ENCODE assay signal across 9 cellular contexts in the genomic region with DNA sequence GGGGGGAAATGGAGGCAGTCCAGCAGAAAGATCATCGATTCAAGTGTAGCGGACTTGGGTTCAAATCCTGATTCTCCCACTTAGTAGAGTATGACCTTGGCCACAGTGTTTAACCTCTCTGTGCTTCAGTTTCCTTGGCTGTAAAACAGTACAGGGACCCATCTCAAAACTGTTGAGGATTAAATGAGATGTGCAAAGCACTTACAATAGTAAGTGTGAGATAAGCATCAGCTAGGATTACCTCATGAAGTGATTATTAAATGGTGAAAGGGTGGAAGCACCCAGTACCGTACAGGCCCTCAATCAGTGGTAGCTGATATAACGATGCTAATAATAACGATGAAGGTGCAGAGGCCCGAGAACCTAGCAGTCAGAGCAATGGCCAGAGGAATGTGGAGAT. TPM values are rescaled to one million over a fixed set of nuclear protein-coding genes. Genes with fewer than 3 reads are reported as not detected.
A peak's percentile ranks its signal among the peaks of the same experiment; 100 is the strongest.
DNase-seq lines count a peak whose midpoint lies in the region; ATAC-seq and TF ChIP-seq lines count a peak whose summit lies in the region.
"Had no signal": no experiment of that assay in that cellular context is flagged by ENCODE, and none has a peak within 500 bp of the region (broad histone marks: within the 10 kb centered on the region; RNA-seq: fewer than 3 reads in every experiment).

No MANE protein-coding gene starts in this region.

- peak; percentile 5 for ATAC-seq in CD8-positive, alpha-beta T cell
- peak; percentile 2 for ATAC-seq in HG02840 (IDR thresholded peaks at IDR 0.05; ENCODE audit: low FRiP score, unreplicated experiment)

- no peak for TF ChIP-seq CTCF in CD8-positive, alpha-beta T cell (IDR thresholded peaks at IDR 0.05)

- peak overlapping the region; percentile 67 for H3K4me3 Mint-ChIP-seq in CD8-positive, alpha-beta T cell
- H3K4me3 Mint-ChIP-seq in activated T-helper 2 cell treated with anti-CD3 and anti-CD28 coated beads, Interferon-gamma antibody, Interleukin-2, Interleukin-4, amounts not matched to agents 10 μg/mL and 5 μg/mL and 100 μg/mL, durations not matched to agents 14 hours and 24 hours and 36 hours (ENCODE audit: low read depth): peak overlapping the region; percentile 54

- H3K36me3 Mint-ChIP-seq in CD8-positive, alpha-beta T cell: no peaks in the 10 kb centered on the region
- peaks cover 5% of the 10 kb centered on the region for H3K36me3 Mint-ChIP-seq in activated T-helper 2 cell treated with anti-CD3 and anti-CD28 coated beads, Interferon-gamma antibody, Interleukin-2, Interleukin-4, amounts not matched to agents 10 μg/mL and 5 μg/mL and 100 μg/mL, durations not matched to agents 14 hours and 24 hours and 36 hours (ENCODE audit: low read depth)

- H3K4me3 ChIP-seq in CD8-positive, alpha-beta T cell (ENCODE audit: low read depth, low read length): peak overlapping the region; percentile 13
- H3K4me3 ChIP-seq in muscle layer of duodenum (ENCODE audit: low read depth in 1 of 2, low read length in 2 of 2): peak overlapping the region in 1 of 2 donors; percentile 16
- H3K4me3 ChIP-seq: cardiac muscle cell had no signal

- H3K9me3 ChIP-seq in CD8-positive, alpha-beta T cell (ENCODE audit: low read length): no peaks in the 10 kb centered on the region
- H3K9me3 ChIP-seq in muscle layer of duodenum (ENCODE audit: control insufficient read depth in 1 of 2, low read length in 2 of 2): no peaks in the 10 kb centered on the region

- H3K36me3 ChIP-seq in CD8-positive, alpha-beta T cell (ENCODE audit: insufficient read depth, low read length): no peaks in the 10 kb centered on the region
- H3K36me3 ChIP-seq in muscle layer of duodenum (ENCODE audit: control insufficient read depth in 1 of 2, insufficient read depth in 2 of 2, low read length in 2 of 2): peaks cover 0 to 10% of the 10 kb centered on the region in 2 donors
- H3K36me3 ChIP-seq: cardiac muscle cell had no signal

- H3K27ac ChIP-seq in CD8-positive, alpha-beta T cell (ENCODE audit: low read depth, low read length): peak overlapping the region; percentile 98
- peak overlapping the region; percentile 83 for H3K27ac ChIP-seq in muscle layer of duodenum (ENCODE audit: low read length)
- H3K27ac ChIP-seq: cardiac muscle cell had no signal

- CTCF ChIA-PET in CD8-positive, alpha-beta T cell (lab: Charles Lee): interaction anchor here (0.6 to 15.4 kb wide), 18 partner anchors 8 to 1190 kb away, joined by 3 to 278 read pairs (median 8); partner anchors contain the start of genes NCBP2L and TSC22D3

- POLR2A ChIA-PET in CD8-positive, alpha-beta T cell (lab: Charles Lee): interaction anchor here (0.7 to 9.5 kb wide), 8 partner anchors 13 to 111 kb away, joined by 3 to 270 read pairs (median 10); partner anchors contain the start of genes NCBP2L, PRPS1 and TSC22D3

- H3K4me1 ChIP-seq in CD8-positive, alpha-beta T cell (ENCODE audit: insufficient read depth, low read length): peaks cover 45% of the 10 kb centered on the region
- peaks cover 4 to 11% of the 10 kb centered on the region in 2 donors for H3K4me1 ChIP-seq in muscle layer of duodenum (ENCODE audit: control insufficient read depth in 1 of 2, insufficient read depth in 2 of 2, low read length in 2 of 2)

- intact Hi-C loops in CD8-positive, alpha-beta T cell (cut with DNase I, micrococcal nuclease): loop anchor here (1.0 to 5.0 kb wide), 8 partner anchors 38 to 345 kb away; partner anchors contain the start of genes NCBP2L (in 1 of the 2), PRPS1 (in 1 of the 2) and TSC22D3 (in 1 of the 2)
- intact Hi-C loops in activated T-helper 2 cell treated with anti-CD3 and anti-CD28 coated beads, Interferon-gamma antibody, Interleukin-2, Interleukin-4, amounts not matched to agents 10 μg/mL and 5 μg/mL and 100 μg/mL, durations not matched to agents 14 hours and 24 hours and 36 hours (cut with micrococcal nuclease): loop anchor here (1.0 to 5.0 kb wide), 3 partner anchors 45 to 174 kb away; partner anchors contain the start of genes NCBP2L and PRPS1

- H3K27me3 ChIP-seq in CD8-positive, alpha-beta T cell (ENCODE audit: insufficient read depth, low read length): no peaks in the 10 kb centered on the region
- H3K27me3 ChIP-seq in muscle layer of duodenum (ENCODE audit: low read depth, low read length): no peaks in the 10 kb centered on the region
- H3K27me3 ChIP-seq: cardiac muscle cell had no signal

- no peak for DNase-seq in CD8-positive, alpha-beta T cell
- no peak for DNase-seq in activated T-helper 2 cell treated with anti-CD3 and anti-CD28 coated beads, Interferon-gamma antibody, Interleukin-2, Interleukin-4, amounts not matched to agents 10 μg/mL and 5 μg/mL and 100 μg/mL, durations not matched to agents 14 hours and 24 hours and 36 hours (ENCODE audit: low spot score)
- DNase-seq in NCI-H2196 treated with DMSO at 0.1 percent for 48 hours (lab: John Stamatoyannopoulos, UW; ENCODE audit: unreplicated experiment) (no peak), amygdala (lab: John Stamatoyannopoulos, UW) (no peak), SIG-M5 (lab: John Stamatoyannopoulos, UW) (no peak), Kasumi-1 (lab: John Stamatoyannopoulos, UW) (no peak)

- H3K27me3 Mint-ChIP-seq in CD8-positive, alpha-beta T cell (ENCODE audit: low read depth): no peaks in the 10 kb centered on the region
- H3K27me3 Mint-ChIP-seq in activated T-helper 2 cell treated with anti-CD3 and anti-CD28 coated beads, Interferon-gamma antibody, Interleukin-2, Interleukin-4, amounts not matched to agents 10 μg/mL and 5 μg/mL and 100 μg/mL, durations not matched to agents 14 hours and 24 hours and 36 hours (ENCODE audit: low read depth): no peaks in the 10 kb centered on the region

- no peaks in the 10 kb centered on the region for H3K9me3 Mint-ChIP-seq in CD8-positive, alpha-beta T cell
- H3K9me3 Mint-ChIP-seq in activated T-helper 2 cell treated with anti-CD3 and anti-CD28 coated beads, Interferon-gamma antibody, Interleukin-2, Interleukin-4, amounts not matched to agents 10 μg/mL and 5 μg/mL and 100 μg/mL, durations not matched to agents 14 hours and 24 hours and 36 hours: no peaks in the 10 kb centered on the region

- H3K4me1 Mint-ChIP-seq in CD8-positive, alpha-beta T cell (ENCODE audit: low read depth): peaks cover 51% of the 10 kb centered on the region
- H3K4me1 Mint-ChIP-seq in activated T-helper 2 cell treated with anti-CD3 and anti-CD28 coated beads, Interferon-gamma antibody, Interleukin-2, Interleukin-4, amounts not matched to agents 10 μg/mL and 5 μg/mL and 100 μg/mL, durations not matched to agents 14 hours and 24 hours and 36 hours (ENCODE audit: low read depth): peaks cover 42% of the 10 kb centered on the region

- peak overlapping the region; percentile 99 for H3K27ac Mint-ChIP-seq in CD8-positive, alpha-beta T cell
- peak overlapping the region; percentile 99 for H3K27ac Mint-ChIP-seq in activated T-helper 2 cell treated with anti-CD3 and anti-CD28 coated beads, Interferon-gamma antibody, Interleukin-2, Interleukin-4, amounts not matched to agents 10 μg/mL and 5 μg/mL and 100 μg/mL, durations not matched to agents 14 hours and 24 hours and 36 hours

RNA-seq across cellular contexts. Expression of gene PRPS1, which starts 45.1 kb away (rescaled TPM):
- total RNA-seq in CD8-positive, alpha-beta T cell: 10 to 100 TPM; 65.6 to 74.7 TPM
- total RNA-seq in activated T-helper 2 cell treated with anti-CD3 and anti-CD28 coated beads, Interferon-gamma antibody, Interleukin-2, Interleukin-4, amounts not matched to agents 10 μg/mL and 5 μg/mL and 100 μg/mL, durations not matched to agents 14 hours and 24 hours and 36 hours: 94.4 and 94.5 TPM in 2 replicates
